Comparison of ENCODE assay signal across 22 cellular contexts in the genomic region with DNA sequence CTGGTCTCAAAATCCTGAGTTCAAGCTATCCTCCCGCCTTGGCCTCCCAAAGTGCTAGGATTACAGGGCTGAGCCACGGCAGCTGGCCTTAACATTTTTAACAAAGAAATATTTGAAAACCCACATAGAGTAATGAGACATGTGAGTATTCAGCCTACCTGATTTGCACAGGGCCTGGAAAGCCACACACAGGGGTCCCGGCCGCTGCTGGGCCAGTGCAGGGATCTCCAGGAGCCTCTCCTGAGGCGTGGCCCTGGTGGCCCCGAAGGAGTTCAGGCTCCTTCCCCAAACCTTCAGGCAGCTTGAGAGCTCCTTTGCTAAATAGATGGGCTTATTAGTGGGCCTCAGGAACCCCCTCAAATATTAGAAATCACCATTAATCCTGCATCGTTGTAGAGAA. TPM values are rescaled to one million over a fixed set of nuclear protein-coding genes. Genes with fewer than 3 reads are reported as not detected.
DNase-seq lines count a peak whose midpoint lies in the region; ATAC-seq and TF ChIP-seq lines count a peak whose summit lies in the region.
"Had no signal": no experiment of that assay in that cellular context is flagged by ENCODE, and none has a peak within 500 bp of the region (broad histone marks: within the 10 kb centered on the region; RNA-seq: fewer than 3 reads in every experiment).

No MANE protein-coding gene starts in this region.

- no peak overlapping the region for H3K4me3 Mint-ChIP-seq in CD14-positive monocyte
- H3K4me3 Mint-ChIP-seq: CD4-positive, CD25-positive, alpha-beta regulatory T cell; CD8-positive, alpha-beta T cell had no signal

- DNase-seq in cardiac septum (ENCODE audit: low spot score) (peak; percentile 19), left ventricle myocardium superior (no peak), islet precursor cell (peak; percentile 20), mesenteric fat pad (ENCODE audit: low spot score) (peak; percentile 65), upper lobe of right lung (peak; percentile 26), RWPE1 (ENCODE audit: low spot score) (no peak), NCI-H510A (lab: John Stamatoyannopoulos, UW) (no peak), CD14-positive monocyte (ENCODE audit: low spot score) (no peak)
- DNase-seq: 8988T; ACHN; AML-193; BE2C; Caco-2; CD4-positive, CD25-positive, alpha-beta regulatory T cell; CD8-positive, alpha-beta T cell; DMS153; DND-41; GM23248; HCEC 1CT had no signal

- H3K27ac ChIP-seq in upper lobe of right lung = no peak overlapping the region
- no peak overlapping the region for H3K27ac ChIP-seq in RWPE1
- H3K27ac ChIP-seq: A549; BLaER1 treated with 17β-estradiol and CSF1 and Interleukin-3, amounts not matched to agents 10 nM and 100 nM; GM23248 had no signal

- peaks cover 57 to 86% (median 71%) of the 10 kb centered on the region in 3 donors for H3K27me3 Mint-ChIP-seq in CD14-positive monocyte (ENCODE audit: low read depth in 3 of 3)

- H3K4me3 ChIP-seq in upper lobe of right lung = no peak overlapping the region
- H3K4me3 ChIP-seq: A549; BLaER1 treated with 17β-estradiol and CSF1 and Interleukin-3, amounts not matched to agents 10 nM and 100 nM; GM23248 had no signal

- peaks cover 3% of the 10 kb centered on the region for H3K4me1 Mint-ChIP-seq in CD14-positive monocyte

- POLR2A ChIA-PET in RWPE1 (lab: Yijun Ruan, JAX; ENCODE audit: low non-redundant PET) = no interaction called here

- no peak for ATAC-seq in left ventricle myocardium superior
- ATAC-seq in upper lobe of right lung = no peak
- ATAC-seq: A549; CD8-positive, alpha-beta T cell had no signal

- intact Hi-C loops in cardiac septum (cut with DNase I) = no loop called here
- intact Hi-C loops in left ventricle myocardium superior (cut with micrococcal nuclease) = no loop called here
- intact Hi-C loops in upper lobe of right lung (cut with DNase I) = no loop called here
- intact Hi-C loops in CD14-positive monocyte (cut with micrococcal nuclease) = no loop called here

- TF ChIP-seq CTCF in upper lobe of right lung (IDR thresholded peaks at IDR 0.05) (no peak), RWPE1 (conservative IDR thresholded peaks at IDR 0.05; ENCODE audit: low read depth) (no peak), CD14-positive monocyte (IDR thresholded peaks at IDR 0.05) (no peak)

- no peaks in the 10 kb centered on the region for H3K36me3 ChIP-seq in upper lobe of right lung
- H3K36me3 ChIP-seq: BE2C; BLaER1 treated with 17β-estradiol and CSF1 and Interleukin-3, amounts not matched to agents 10 nM and 100 nM had no signal

- H3K9me3 Mint-ChIP-seq in CD14-positive monocyte = peaks cover 0 to 8% (median 3%) of the 10 kb centered on the region in 7 donors
- H3K9me3 Mint-ChIP-seq: CD4-positive, CD25-positive, alpha-beta regulatory T cell; CD8-positive, alpha-beta T cell had no signal

- CTCF ChIA-PET in RWPE1 (lab: Yijun Ruan, JAX) = interaction anchor here (0.6 to 0.7 kb wide), 2 partner anchors 438 to 1475 kb away, joined by 3 read pairs; no protein-coding TSS in a partner anchor

- H3K36me3 Mint-ChIP-seq in CD14-positive monocyte = peaks cover 1 to 9% of the 10 kb centered on the region in 2 donors
- H3K36me3 Mint-ChIP-seq: CD4-positive, CD25-positive, alpha-beta regulatory T cell; CD8-positive, alpha-beta T cell had no signal

- H3K9me3 ChIP-seq in upper lobe of right lung = no peaks in the 10 kb centered on the region
- H3K9me3 ChIP-seq: A549; BE2C; BLaER1 treated with 17β-estradiol and CSF1 and Interleukin-3, amounts not matched to agents 10 nM and 100 nM; Caco-2 had no signal

- no peaks in the 10 kb centered on the region for H3K4me1 ChIP-seq in upper lobe of right lung
- H3K4me1 ChIP-seq: A549, BE2C had no signal

- H3K27me3 ChIP-seq in upper lobe of right lung = peaks cover 49% of the 10 kb centered on the region

- H3K27ac Mint-ChIP-seq in CD14-positive monocyte = no peak overlapping the region
- H3K27ac Mint-ChIP-seq: CD4-positive, CD25-positive, alpha-beta regulatory T cell; CD8-positive, alpha-beta T cell had no signal

RNA-seq across cellular contexts. Expression of a gene that starts 18.7 kb away (rescaled TPM):
- total RNA-seq in cardiac septum (not detected), left ventricle myocardium superior (not detected), mesenteric fat pad (not detected), upper lobe of right lung (not detected)
- not detected for polyA plus RNA-seq in CD14-positive monocyte
- total RNA-seq: Caco-2; CD4-positive, CD25-positive, alpha-beta regulatory T cell; CD8-positive, alpha-beta T cell; GM23248; H1 had no signal
- polyA plus RNA-seq: A549; CD4-positive, CD25-positive, alpha-beta regulatory T cell; GM23248; H1 had no signal

Comparison
In these comparisons a context has a peak if more than half of its experiments do, and no peak if none do; other contexts are left out.
1. DNase-seq: peak in cardiac septum (single experiment), islet precursor cell (single experiment), mesenteric fat pad (single experiment) and upper lobe of right lung (single experiment); none in left ventricle myocardium superior (single experiment), RWPE1 (single experiment), NCI-H510A (single experiment) and CD14-positive monocyte (single experiment).